ENCODE assay signal across 8 cellular contexts in genomic region chr15:22838292-22839042, GRCh38. TPM values are rescaled to one million over a fixed set of nuclear protein-coding genes. Genes with fewer than 3 reads are reported as not detected.
DNase-seq lines count a peak whose midpoint lies in the region; ATAC-seq, FAIRE-seq and TF ChIP-seq lines count a peak whose summit lies in the region.

TSS of gene NIPA2 (plus strand) at chr15:22838666. CDS start at chr15:22851732, 13,066 bp downstream.

- H3F3A ChIP-seq in Loucy (ENCODE audit: low read depth) = no peaks in the 10 kb centered on the region

- no peaks in the 10 kb centered on the region for H3K27me3 ChIP-seq in Loucy (ENCODE audit: insufficient read depth, low read length, poor library complexity, severe bottlenecking)

- H2AFZ ChIP-seq in Loucy (ENCODE audit: low read length) = peak within 1 kb of the TSS; percentile 93

- peak; percentile 66 for FAIRE-seq in H54 (lab: Jason Lieb, UNC)

- peaks cover 10% of the 10 kb centered on the region for H3K4me1 ChIP-seq in Loucy (ENCODE audit: insufficient read depth, low read length, poor library complexity, severe bottlenecking)

- peak within 1 kb of the TSS; percentile 88 for H3K4me2 ChIP-seq in Loucy (ENCODE audit: low read depth, low read length, poor library complexity, severe bottlenecking)

- peak within 1 kb of the TSS; percentile 86 for H3K4me3 ChIP-seq in Loucy (ENCODE audit: low read length, poor library complexity, severe bottlenecking)

- H3K9me2 ChIP-seq in Loucy (replicated peaks; ENCODE audit: low read depth, low read length) = no peaks in the 10 kb centered on the region

- H3K27ac Mint-ChIP-seq in natural killer cell treated with Interleukin-12 subunit alpha and Interleukin-12 subunit beta and Interleukin-15 and Interleukin-18, amount 100 ng/mL, for 72 hours = peak within 1 kb of the TSS; percentile 90 to 94

- H3K4me3 Mint-ChIP-seq in natural killer cell treated with Interleukin-12 subunit alpha and Interleukin-12 subunit beta and Interleukin-15 and Interleukin-18, amount 100 ng/mL, for 72 hours = peak within 1 kb of the TSS; percentile 96

- TF ChIP-seq POLR2A in H54 (IDR thresholded peaks at IDR 0.05; ENCODE audit: low read depth, low read length) (peak; percentile 88), Raji (IDR thresholded peaks at IDR 0.05; ENCODE audit: insufficient read depth, low read depth, low read length) (peak; percentile 88)

- H3K36me3 Mint-ChIP-seq in natural killer cell treated with Interleukin-12 subunit alpha and Interleukin-12 subunit beta and Interleukin-15 and Interleukin-18, amount 100 ng/mL, for 72 hours = peaks cover 10% of the 10 kb centered on the region

- peaks cover 48% of the 10 kb centered on the region for H3K79me2 ChIP-seq in Loucy (ENCODE audit: insufficient read depth, low read length)

- no peak for TF ChIP-seq CTCF in Loucy (conservative IDR thresholded peaks at IDR 0.05; ENCODE audit: low read length)

- H3K36me3 ChIP-seq in Loucy (ENCODE audit: insufficient read depth, low read length) = no peaks in the 10 kb centered on the region

- no peaks in the 10 kb centered on the region for H3K9me3 Mint-ChIP-seq in natural killer cell treated with Interleukin-12 subunit alpha and Interleukin-12 subunit beta and Interleukin-15 and Interleukin-18, amount 100 ng/mL, for 72 hours

- DNase-seq in EL (peak; percentile 97), H54 (ENCODE audit: insufficient read length, low spot score) (peak; percentile 92), fibroblast of peridontal ligament (ENCODE audit: extremely low read depth) (peak; percentile 97)
- peak; percentile 98 for DNase-seq in activated T-helper 9 cell treated with anti-CD3 and anti-CD28 coated beads, Interleukin-2, amount 50 U/mL, for 16 hours (ENCODE audit: low read depth)
- peak; percentile 98 for DNase-seq in natural killer cell treated with Interleukin-12 subunit alpha and Interleukin-12 subunit beta and Interleukin-15 and Interleukin-18, amount 100 ng/mL, for 72 hours (ENCODE audit: low spot score)
- DNase-seq in stimulated activated naive CD8-positive, alpha-beta T cell treated with anti-CD3 and anti-CD28 coated beads, Interleukin-15, Interleukin-2, amounts not matched to agents 100 U/mL and 50 U/mL, for 24 hours = peak; percentile 99

- peaks cover 22 to 31% of the 10 kb centered on the region in 2 donors for H3K4me1 Mint-ChIP-seq in natural killer cell treated with Interleukin-12 subunit alpha and Interleukin-12 subunit beta and Interleukin-15 and Interleukin-18, amount 100 ng/mL, for 72 hours (ENCODE audit: low read depth in 2 of 2)

- no peaks in the 10 kb centered on the region for H3K9me3 ChIP-seq in Loucy (ENCODE audit: insufficient read depth, low read depth, low read length)

- peak within 1 kb of the TSS; percentile 86 for H3K9ac ChIP-seq in Loucy (ENCODE audit: low read depth, low read length, poor library complexity, severe bottlenecking)

- peaks cover 34% of the 10 kb centered on the region for H4K20me1 ChIP-seq in Loucy (ENCODE audit: insufficient read depth, low read length, poor library complexity, severe bottlenecking)

- no peaks in the 10 kb centered on the region for H3K27me3 Mint-ChIP-seq in natural killer cell treated with Interleukin-12 subunit alpha and Interleukin-12 subunit beta and Interleukin-15 and Interleukin-18, amount 100 ng/mL, for 72 hours

- peak; percentile 99 for ATAC-seq in natural killer cell treated with Interleukin-12 subunit alpha and Interleukin-12 subunit beta and Interleukin-15 and Interleukin-18, amount 100 ng/mL, for 72 hours
- peak; percentile 97 for ATAC-seq in stimulated activated naive CD8-positive, alpha-beta T cell treated with anti-CD3 and anti-CD28 coated beads, Interleukin-15, Interleukin-2, amounts not matched to agents 100 U/mL and 50 U/mL, for 24 hours

RNA-seq across cellular contexts. Expression of gene NIPA2, which starts in this region (rescaled TPM):
- 100 to 1,000 TPM in 1 of 2 donors, 10 to 100 TPM in 1; 72.2 to 102 TPM for total RNA-seq in natural killer cell treated with Interleukin-12 subunit alpha and Interleukin-12 subunit beta and Interleukin-15 and Interleukin-18, amount 100 ng/mL, for 72 hours

Comparison
In these comparisons a context has a peak if more than half of its experiments do, and no peak if none do; other contexts are left out.
1. Peak in every context shown above with its lines: DNase-seq, ATAC-seq and H3K4me3 ChIP-seq.